19 cellular contexts compared by ENCODE assay signal in the genomic region with DNA sequence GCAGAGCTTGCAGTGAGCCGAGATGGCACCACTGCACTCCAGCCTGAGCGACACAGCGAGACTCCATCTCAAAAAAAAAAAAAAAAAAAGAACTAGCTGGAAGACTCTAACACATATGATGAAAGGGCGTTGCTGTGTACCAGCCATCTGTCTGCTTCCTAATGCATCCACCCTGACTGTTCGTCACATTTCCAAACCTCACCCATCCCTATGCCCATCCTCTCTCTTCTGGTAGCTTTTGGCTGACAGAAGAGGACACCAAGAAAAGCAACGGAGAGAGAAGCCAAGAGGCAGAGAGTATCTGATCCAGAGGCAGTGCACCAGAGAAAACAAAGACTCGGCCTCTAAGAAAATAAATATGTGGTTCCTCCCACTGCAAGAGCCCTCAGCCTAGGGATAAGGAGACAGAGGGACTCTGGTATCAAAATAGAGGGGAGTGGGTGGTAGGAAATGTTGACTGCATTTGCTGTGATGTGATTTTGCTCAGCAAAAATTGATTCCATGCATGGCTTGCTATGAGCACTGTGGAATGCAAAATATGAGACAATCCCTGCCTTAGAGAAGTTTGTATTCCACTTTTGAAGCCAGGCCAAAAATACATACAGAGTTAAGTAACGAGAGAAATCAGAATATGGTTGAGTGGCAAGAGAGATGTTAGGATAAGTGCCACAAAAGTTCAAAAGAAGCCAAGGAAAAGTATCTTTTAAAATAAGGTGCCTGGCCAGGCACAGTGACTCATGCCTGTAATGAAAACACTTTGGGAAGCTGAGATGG.
DNase-seq lines count a peak whose midpoint lies in the region; ATAC-seq, FAIRE-seq and TF ChIP-seq lines count a peak whose summit lies in the region.
"Had no signal": no experiment of that assay in that cellular context is flagged by ENCODE, and none has a peak within 500 bp of the region (broad histone marks: within the 10 kb centered on the region; RNA-seq: fewer than 3 reads in every experiment).

No MANE protein-coding gene starts in this region.

- no peak for DNase-seq in A549 (ENCODE audit: low read depth in 1 of 2, low spot score in 1 of 2)
- peak; percentile 65 for DNase-seq in HFFc6
- peak; percentile 31 for DNase-seq in brain microvascular endothelial cell
- peak; percentile 69 for DNase-seq in kidney tubule cell (ENCODE audit: low spot score)
- no peak for DNase-seq in DMS79 (lab: John Stamatoyannopoulos, UW)
- DNase-seq in endodermal cell: no peak
- no peak for DNase-seq in SKM-1 (lab: John Stamatoyannopoulos, UW; ENCODE audit: unreplicated experiment)
- DNase-seq: activated CD4-positive, alpha-beta T cell treated with anti-CD3 and anti-CD28 coated beads for 4 hours; activated T-cell treated with anti-CD3 and anti-CD28 coated beads, Interleukin-2, amount 50 U/mL, for 1 hour; DMS153; NCI-H526; Peyer's patch; stimulated activated CD4-positive, alpha-beta T cell treated with anti-CD3 and anti-CD28 coated beads, Interleukin-15, amount 100 ng/mL, for 24 hours; T-helper 17 cell; testis had no signal

- TF ChIP-seq RAD21 in A549 (conservative IDR thresholded peaks at IDR 0.05 in 1 of 2, IDR thresholded peaks at IDR 0.05 in 1 of 2): no peak

- no peaks in the 10 kb centered on the region for H3K36me3 Mint-ChIP-seq in HFFc6 (ENCODE audit: low read depth)
- peaks cover 4% of the 10 kb centered on the region for H3K36me3 Mint-ChIP-seq in endodermal cell (ENCODE audit: low read depth)

- no peak overlapping the region for H3K9ac ChIP-seq in endodermal cell (ENCODE audit: extremely low read depth, low read length, poor library complexity, severe bottlenecking)

- no peak for ATAC-seq in A549
- no peak for ATAC-seq in GM18870 (IDR thresholded peaks at IDR 0.05; ENCODE audit: unreplicated experiment)
- ATAC-seq: gastroesophageal sphincter, T-helper 17 cell had no signal

- H3K4me1 ChIP-seq in A549 (peaks cover 32% of the 10 kb centered on the region), endodermal cell (ENCODE audit: control insufficient read depth, insufficient read depth, low read length) (no peaks in the 10 kb centered on the region)
- H3K4me1 ChIP-seq: Peyer's patch, testis had no signal

- H3K9me3 ChIP-seq in A549 (no peaks in the 10 kb centered on the region), endodermal cell (ENCODE audit: control insufficient read depth, low read length) (no peaks in the 10 kb centered on the region)
- H3K9me3 ChIP-seq: gastroesophageal sphincter, Peyer's patch, testis had no signal

- WGBS in A549 (ENCODE audit: missing lambda C conversion rate): 79% methylated on average over 8 of the region's 8 CpGs
- 95% methylated on average over 2 to 8 of the region's 8 CpGs for WGBS in endodermal cell (ENCODE audit: insufficient coverage in 1 of 2, insufficient read length in 1 of 2), 2 experiments

- no peak for TF ChIP-seq POLR2A in A549 (IDR thresholded peaks at IDR 0.05; ENCODE audit: low read length)

- H3K4me3 Mint-ChIP-seq in HFFc6 (peak overlapping the region; percentile 10), endodermal cell (no peak overlapping the region)
- H3K4me3 Mint-ChIP-seq: T-helper 17 cell had no signal

- peak overlapping the region; percentile 47 to 74; a peak in 4 of 6 replicates for H3K27ac ChIP-seq in A549
- H3K27ac ChIP-seq in brain microvascular endothelial cell: no peak overlapping the region
- no peak overlapping the region for H3K27ac ChIP-seq in endodermal cell (ENCODE audit: low read depth, low read length)
- H3K27ac ChIP-seq: gastroesophageal sphincter, Peyer's patch, testis had no signal

- TF ChIP-seq CTCF in A549 (IDR thresholded peaks at IDR 0.05): no peak
- TF ChIP-seq CTCF in HFFc6 (IDR thresholded peaks at IDR 0.05): no peak
- no peak for TF ChIP-seq CTCF in brain microvascular endothelial cell (IDR thresholded peaks at IDR 0.05; ENCODE audit: low read depth, low read length, missing control alignments)
- no peak for TF ChIP-seq CTCF in endodermal cell (conservative IDR thresholded peaks at IDR 0.05)

- no peak for FAIRE-seq in A549 (lab: Jason Lieb, UNC)
- FAIRE-seq: keratinocyte had no signal

- no peaks in the 10 kb centered on the region; the same call in 1 of the 2 replicates for H3K27me3 Mint-ChIP-seq in HFFc6 (ENCODE audit: insufficient read depth)
- H3K27me3 Mint-ChIP-seq in endodermal cell (ENCODE audit: insufficient read depth): peaks cover 2% of the 10 kb centered on the region
- H3K27me3 Mint-ChIP-seq: progenitor cell of endocrine pancreas had no signal

- CTCF ChIA-PET in A549 (lab: Yijun Ruan, JAX): interaction anchor here (0.6 kb wide), 2 partner anchors 28 to 63 kb away, joined by 3 read pairs; no protein-coding TSS in a partner anchor

- H3K36me3 ChIP-seq in brain microvascular endothelial cell (replicated peaks) (no peaks in the 10 kb centered on the region), endodermal cell (ENCODE audit: control insufficient read depth, insufficient read depth, low read length) (no peaks in the 10 kb centered on the region)
- H3K36me3 ChIP-seq: gastroesophageal sphincter, Peyer's patch had no signal

- H3K4me2 ChIP-seq in A549: peak overlapping the region; percentile 40; the same call in 2 of the 3 replicates

- H3K27ac Mint-ChIP-seq in HFFc6 (peak overlapping the region; percentile 37), endodermal cell (no peak overlapping the region)
- H3K27ac Mint-ChIP-seq: T-helper 17 cell had no signal

- no peak for TF ChIP-seq EP300 in A549 (IDR thresholded peaks at IDR 0.05)

- H3K27me3 ChIP-seq in brain microvascular endothelial cell (replicated peaks) (no peaks in the 10 kb centered on the region), endodermal cell (ENCODE audit: control insufficient read depth, insufficient read depth, low read length, poor library complexity, severe bottlenecking) (no peaks in the 10 kb centered on the region)
- H3K27me3 ChIP-seq: gastroesophageal sphincter, Peyer's patch, testis had no signal

- POLR2A ChIA-PET in A549 (lab: Yijun Ruan, JAX): no interaction called here

- no peak overlapping the region for H3K4me3 ChIP-seq in A549
- H3K4me3 ChIP-seq in brain microvascular endothelial cell (ENCODE audit: low read depth, low read length): no peak overlapping the region
- no peak overlapping the region for H3K4me3 ChIP-seq in endodermal cell (ENCODE audit: low read length)
- H3K4me3 ChIP-seq: gastroesophageal sphincter, Peyer's patch, testis had no signal

- in situ Hi-C loops in brain microvascular endothelial cell (cut with HindIII; ENCODE audit: low pct_ligation_motif_present, low sequenced_read_pairs): no loop called here

- H3K4me1 Mint-ChIP-seq in HFFc6 (ENCODE audit: low read depth) (peaks cover 37% of the 10 kb centered on the region), endodermal cell (peaks cover 19% of the 10 kb centered on the region)

- H3K9me3 Mint-ChIP-seq in HFFc6: no peaks in the 10 kb centered on the region
- peaks cover 11% of the 10 kb centered on the region for H3K9me3 Mint-ChIP-seq in endodermal cell

TF ChIP-seq in A549, 52 proteins besides CTCF, POLR2A, EP300 and RAD21:
- no peak for TF ChIP-seq HOXA7 (CRISPR knock-in tag; IDR thresholded peaks at IDR 0.05)
- no peak for TF ChIP-seq KDM1A (IDR thresholded peaks at IDR 0.05; ENCODE audit: low read depth)
- no peak for TF ChIP-seq CHD2 (IDR thresholded peaks at IDR 0.05; ENCODE audit: low read length, partially characterized antibody)
- no peak for TF ChIP-seq MYC (IDR thresholded peaks at IDR 0.05; ENCODE audit: borderline replicate concordance, low read length)
- TF ChIP-seq, protein P1, sequence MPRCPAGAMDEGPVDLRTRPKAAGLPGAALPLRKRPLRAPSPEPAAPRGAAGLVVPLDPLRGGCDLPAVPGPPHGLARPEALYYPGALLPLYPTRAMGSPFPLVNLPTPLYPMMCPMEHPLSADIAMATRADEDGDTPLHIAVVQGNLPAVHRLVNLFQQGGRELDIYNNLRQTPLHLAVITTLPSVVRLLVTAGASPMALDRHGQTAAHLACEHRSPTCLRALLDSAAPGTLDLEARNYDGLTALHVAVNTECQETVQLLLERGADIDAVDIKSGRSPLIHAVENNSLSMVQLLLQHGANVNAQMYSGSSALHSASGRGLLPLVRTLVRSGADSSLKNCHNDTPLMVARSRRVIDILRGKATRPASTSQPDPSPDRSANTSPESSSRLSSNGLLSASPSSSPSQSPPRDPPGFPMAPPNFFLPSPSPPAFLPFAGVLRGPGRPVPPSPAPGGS (IDR thresholded peaks at IDR 0.05): no peak
- TF ChIP-seq JUNB (IDR thresholded peaks at IDR 0.05): no peak
- TF ChIP-seq ESRRA (IDR thresholded peaks at IDR 0.05; ENCODE audit: borderline replicate concordance, low read length): no peak
- TF ChIP-seq HOXB5 (CRISPR knock-in tag; IDR thresholded peaks at IDR 0.05): no peak

Comparison
In these comparisons a context has a peak if more than half of its experiments do, and no peak if none do; other contexts are left out.
1. DNase-seq: peak in HFFc6 (single experiment), brain microvascular endothelial cell (single experiment) and kidney tubule cell (single experiment); none in A549 (0 of 2), DMS79 (single experiment), endodermal cell (single experiment) and SKM-1 (single experiment).
2. H3K27ac ChIP-seq: peak in A549 (2 of 2); none in brain microvascular endothelial cell (single experiment) and endodermal cell (single experiment).